In genomic region chr2:237354172-237354571, GRCh38 we compare ENCODE assay signal across 9 cellular contexts. TPM values are rescaled to one million over a fixed set of nuclear protein-coding genes. Genes with fewer than 3 reads are reported as not detected.
A peak's percentile ranks its signal among the peaks of the same experiment; 100 is the strongest.
DNase-seq lines count a peak whose midpoint lies in the region; ATAC-seq and TF ChIP-seq lines count a peak whose summit lies in the region.
"Not testable (repeated sequence)": the region's sequence is repeated elsewhere in the genome, so short reads cannot be mapped to it uniquely, and the experiment has no call there.
"Had no signal": no experiment of that assay in that cellular context is flagged by ENCODE, and none has a peak within 500 bp of the region (broad histone marks: within the 10 kb centered on the region; RNA-seq: fewer than 3 reads in every experiment).

No MANE protein-coding gene starts in this region.

- not testable (repeated sequence) for H3K9me3 ChIP-seq in mammary epithelial cell (replicated peaks; ENCODE audit: insufficient read depth, low read length); gastroesophageal sphincter; sigmoid colon; tibial artery

- H2AFZ ChIP-seq in mammary epithelial cell (ENCODE audit: low read depth, low read length) = not testable (repeated sequence)

- H3K36me3 ChIP-seq in mammary epithelial cell (ENCODE audit: insufficient read depth, low read length) = not testable (repeated sequence)
- H3K36me3 ChIP-seq in gastroesophageal sphincter (peaks cover 0 to 76% of the 10 kb centered on the region in 2 donors), sigmoid colon (peaks cover 30 to 100% (median 60%) of the 10 kb centered on the region in 4 donors), tibial artery (peaks cover 16 to 57% (median 50%) of the 10 kb centered on the region in 3 donors)

- H3K4me1 ChIP-seq in mammary epithelial cell (ENCODE audit: insufficient read depth, low read length) = not testable (repeated sequence)
- H3K4me1 ChIP-seq in gastroesophageal sphincter (peaks cover 0 to 66% (median 0%) of the 10 kb centered on the region in 3 donors), sigmoid colon (peaks cover 0 to 58% (median 50%) of the 10 kb centered on the region in 4 donors), tibial artery (peaks cover 0 to 19% (median 11%) of the 10 kb centered on the region in 4 donors)

- DNase-seq in Daoy (ENCODE audit: low read depth) = peak; percentile 67
- DNase-seq in M059J (ENCODE audit: low read depth) = peak; percentile 36
- DNase-seq in activated CD8-positive, alpha-beta memory T cell treated with anti-CD3 and anti-CD28 coated beads for 24 hours = peak; percentile 11
- peak; percentile 13 for DNase-seq in mammary epithelial cell
- not testable (repeated sequence) for DNase-seq in mesothelial cell of epicardium (ENCODE audit: low spot score in 2 of 2, unreplicated experiment in 2 of 2); sigmoid colon; tibial artery

- not testable (repeated sequence) for H3K9me3 Mint-ChIP-seq in mesothelial cell of epicardium

- not testable (repeated sequence) for H3K4me3 Mint-ChIP-seq in mesothelial cell of epicardium

- not testable (repeated sequence) for H4K20me1 ChIP-seq in mammary epithelial cell (ENCODE audit: insufficient read depth, low read length)

- H3K9ac ChIP-seq in mammary epithelial cell (ENCODE audit: insufficient read depth, low read length) = not testable (repeated sequence)

- not testable (repeated sequence) for H3K27ac ChIP-seq in mammary epithelial cell (ENCODE audit: insufficient read depth, low read depth, low read length)
- H3K27ac ChIP-seq in gastroesophageal sphincter (peak overlapping the region in 3 of 4 donors; percentile 65 to 80 (median 72)), sigmoid colon (peak overlapping the region; percentile 55 to 91 (median 74)), tibial artery (peak overlapping the region; percentile 45)

- not testable (repeated sequence) for H3K79me2 ChIP-seq in mammary epithelial cell (ENCODE audit: insufficient read depth, low read length)

- H3K4me3 ChIP-seq in mammary epithelial cell (replicated peaks in 1 of 3; ENCODE audit: insufficient read depth in 1 of 3, low read depth in 2 of 3, low read length in 3 of 3); gastroesophageal sphincter; sigmoid colon; tibial artery: not testable (repeated sequence)

- not testable (repeated sequence) for TF ChIP-seq CTCF in mammary epithelial cell (conservative IDR thresholded peaks at IDR 0.05 in 1 of 2, IDR thresholded peaks at IDR 0.05 in 1 of 2; ENCODE audit: extremely low read depth in 1 of 2, insufficient read depth in 1 of 2, low read depth in 1 of 2, low read length in 2 of 2); gastroesophageal sphincter (IDR thresholded peaks at IDR 0.05); mesothelial cell of epicardium (IDR thresholded peaks at IDR 0.05; ENCODE audit: unreplicated experiment); sigmoid colon (IDR thresholded peaks at IDR 0.05); tibial artery (IDR thresholded peaks at IDR 0.05)

- peaks cover 52% of the 10 kb centered on the region for H3K4me1 Mint-ChIP-seq in mesothelial cell of epicardium

- in situ Hi-C loops in mammary epithelial cell (cut with MboI; ENCODE audit: low sequenced_read_pairs in 2 of 2) = not testable (repeated sequence)

- 87% methylated on average over 6 of the region's 6 CpGs for WGBS in mammary epithelial cell (ENCODE audit: low coverage, missing lambda C conversion rate)
- 82 to 92% methylated on average over 3 to 6 of the region's 6 CpGs for whole genome bisulfite sequencing in gastroesophageal sphincter (ENCODE audit: low coverage in 1 of 2), 2 donors
- 79 to 87% methylated on average over 6 of the region's 6 CpGs for WGBS in sigmoid colon, 2 donors

- not testable (repeated sequence) for ATAC-seq in gastroesophageal sphincter

- not testable (repeated sequence) for TF ChIP-seq EP300 in gastroesophageal sphincter (IDR thresholded peaks at IDR 0.05); sigmoid colon (IDR thresholded peaks at IDR 0.05)

- intact Hi-C loops in mammary epithelial cell (cut with micrococcal nuclease); sigmoid colon (cut with DNase I); tibial artery (cut with DNase I; ENCODE audit: low total_unique reads): not testable (repeated sequence)

- TF ChIP-seq POLR2A in gastroesophageal sphincter (IDR thresholded peaks at IDR 0.05); sigmoid colon (IDR thresholded peaks at IDR 0.05): not testable (repeated sequence)

- H3K4me2 ChIP-seq in mammary epithelial cell (ENCODE audit: insufficient read depth, low read depth, low read length) = not testable (repeated sequence)

- BruUV-seq in mammary epithelial cell (replicated peaks; lab: Mats Ljungman, UMichigan) = not testable (repeated sequence)

- not testable (repeated sequence) for H3K27me3 ChIP-seq in mammary epithelial cell (ENCODE audit: insufficient read depth, low read length); gastroesophageal sphincter; sigmoid colon; tibial artery

- H3K27me3 Mint-ChIP-seq in mesothelial cell of epicardium (ENCODE audit: low read depth) = not testable (repeated sequence)

- H3K27ac Mint-ChIP-seq in mesothelial cell of epicardium = peak overlapping the region; percentile 40

- dilution Hi-C loops in mammary epithelial cell (cut with HindIII; ENCODE audit: low sequenced_read_pairs) = not testable (repeated sequence)

- H3K36me3 Mint-ChIP-seq in mesothelial cell of epicardium = not testable (repeated sequence)

- CTCF ChIA-PET in mammary epithelial cell (lab: Charles Lee; ENCODE audit: low non-redundant PET) = interaction anchor here (0.8 kb wide), 1 partner anchor 54 kb away, joined by 9 read pairs; no protein-coding TSS in a partner anchor

RNA-seq across cellular contexts. Expression of gene COL6A3, which starts 59.8 kb away (rescaled TPM):
- 268 and 296 TPM in 2 replicates for total RNA-seq in Daoy (2014; rRNA removed; shearing (Covaris generic))
- total RNA-seq in M059J (2014; rRNA removed; shearing (Covaris generic)) = 2.1 and 3.5 TPM in 2 replicates
- total RNA-seq in mammary epithelial cell (1 to 10 TPM in 1 of 2 donors, under 1 TPM in 1; 0.14 to 7.2 TPM), gastroesophageal sphincter (100 to 1,000 TPM; 110 to 421 (median 310) TPM), mesothelial cell of epicardium (544 to 655 TPM (median 645 TPM) in 3 replicates), sigmoid colon (100 to 1,000 TPM; 233 to 715 (median 381) TPM)
- polyA plus RNA-seq in mammary epithelial cell (0.16 TPM), sigmoid colon (10 to 100 TPM in 1 of 3 donors, 1 to 10 TPM in 2; 2.8 to 66.9 (median 9.0) TPM)
- polyA minus RNA-seq in mammary epithelial cell = 0.57 TPM
- total RNA-seq: HepG2 had no signal

Comparison
In these comparisons a context has a peak if more than half of its experiments do, and no peak if none do; other contexts are left out.
1. RNA of gene COL6A3, which starts 59.8 kb away (total RNA-seq): 544 to 655 TPM in mesothelial cell of epicardium, 233 to 715 TPM in sigmoid colon, 110 to 421 TPM in gastroesophageal sphincter and 268 to 296 TPM in Daoy; 0.14 to 7.2 TPM in mammary epithelial cell and 2.1 to 3.5 TPM in M059J; every median in the first group is over 10 times any median in the second.